Comparison of ENCODE assay signal across 27 cellular contexts in genomic region chr3:172326993-172327392, GRCh38.
"Had no signal": no experiment of that assay in that cellular context is flagged by ENCODE, and none has a peak within 500 bp of the region (broad histone marks: within the 10 kb centered on the region; RNA-seq: fewer than 3 reads in every experiment).

No MANE protein-coding gene starts in this region.

- H3K79me2 ChIP-seq: parathyroid adenoma had no signal

- DNase-seq: natural killer cell; occipital lobe; ovary; posterior cingulate gyrus; psoas muscle; right cardiac atrium; stimulated activated CD4-positive, alpha-beta T cell treated with anti-CD3 and anti-CD28 coated beads, Interleukin-15, amount 100 ng/mL, for 24 hours; stimulated activated CD4-positive, alpha-beta T cell treated with anti-CD3 and anti-CD28 coated beads, Interleukin-2, amount 100 ng/mL, for 24 hours; stimulated activated CD4-positive, alpha-beta T cell treated with anti-CD3 and anti-CD28 coated beads, Interleukin-2, amount 100 ng/mL, for 48 hours; stimulated activated CD4-positive, alpha-beta T cell treated with anti-CD3 and anti-CD28 coated beads, Interleukin-4, amount 100 ng/mL, for 24 hours; stimulated activated naive B cell treated with anti-CD40 and anti-IgM and Interleukin-4, amounts not matched to agents 10 μg/mL and 1 μg/mL and 100 μg/mL, for 72 hours; stimulated activated naive CD4-positive, alpha-beta T cell treated with Interleukin-2 at 50 U/mL for 16 hours; stomach; thyroid gland; trophoblast cell had no signal

- H3K27ac ChIP-seq: neural progenitor cell, ovary, parathyroid adenoma, psoas muscle, skin epidermis, stomach, thyroid gland, tibial nerve, upper lobe of left lung, vagina had no signal

- H3K9ac ChIP-seq: neural progenitor cell, parathyroid adenoma had no signal

- FAIRE-seq: urothelium cell line had no signal

- H3K9me3 Mint-ChIP-seq: natural killer cell; nephron; neural progenitor cell; stimulated activated effector memory CD8-positive, alpha-beta T cell treated with anti-CD3 and anti-CD28 coated beads, Interleukin-12 subunit alpha, Interleukin-12 subunit beta, amount 100 ng/mL, for 72 hours; stimulated activated naive B cell treated with anti-CD40 and anti-IgM and Interleukin-4, amounts not matched to agents 10 μg/mL and 1 μg/mL and 100 μg/mL, for 72 hours; stimulated activated naive CD8-positive, alpha-beta T cell treated with anti-CD3 and anti-CD28 coated beads, Interleukin-15, Interleukin-2, amounts not matched to agents 100 ng/mL and 50 ng/mL, for 24 hours had no signal

- H3K27ac Mint-ChIP-seq: neural progenitor cell; progenitor cell of endocrine pancreas; stimulated activated naive B cell treated with anti-CD40 and anti-IgM and Interleukin-4, amounts not matched to agents 10 μg/mL and 1 μg/mL and 100 μg/mL, for 72 hours; stimulated activated naive CD8-positive, alpha-beta T cell treated with anti-CD3 and anti-CD28 coated beads, Interleukin-15, Interleukin-2, amounts not matched to agents 100 ng/mL and 50 ng/mL, for 24 hours had no signal

- H2AFZ ChIP-seq: neural progenitor cell, parathyroid adenoma had no signal

- H3K9me3 ChIP-seq: ovary, psoas muscle, stomach, thoracic aorta, thyroid gland, tibial nerve, upper lobe of left lung, vagina had no signal

- H3K27me3 Mint-ChIP-seq: progenitor cell of endocrine pancreas; stimulated activated naive B cell treated with anti-CD40 and anti-IgM and Interleukin-4, amounts not matched to agents 10 μg/mL and 1 μg/mL and 100 μg/mL, for 72 hours; stimulated activated naive CD8-positive, alpha-beta T cell treated with anti-CD3 and anti-CD28 coated beads, Interleukin-15, Interleukin-2, amounts not matched to agents 100 ng/mL and 50 ng/mL, for 24 hours had no signal

- H3K27me3 ChIP-seq: neural progenitor cell, ovary, stomach, thyroid gland, tibial nerve, upper lobe of left lung, vagina had no signal

- H3K36me3 ChIP-seq: neural progenitor cell, ovary had no signal

- H3K4me2 ChIP-seq: neural progenitor cell had no signal

- H3K4me3 Mint-ChIP-seq: natural killer cell; nephron; neural progenitor cell; stimulated activated effector memory CD8-positive, alpha-beta T cell treated with anti-CD3 and anti-CD28 coated beads, Interleukin-12 subunit alpha, Interleukin-12 subunit beta, amount 100 ng/mL, for 72 hours; stimulated activated naive B cell treated with anti-CD40 and anti-IgM and Interleukin-4, amounts not matched to agents 10 μg/mL and 1 μg/mL and 100 μg/mL, for 72 hours; stimulated activated naive CD8-positive, alpha-beta T cell treated with anti-CD3 and anti-CD28 coated beads, Interleukin-15, Interleukin-2, amounts not matched to agents 100 ng/mL and 50 ng/mL, for 24 hours had no signal

- H3K4me3 ChIP-seq: neural progenitor cell, ovary, psoas muscle, skin epidermis, stomach, thoracic aorta, thyroid gland, tibial nerve, upper lobe of left lung, vagina had no signal

- H3K4me1 ChIP-seq: neural progenitor cell, parathyroid adenoma, thyroid gland, tibial nerve, vagina had no signal
